Comparison of ENCODE assay signal across 20 cellular contexts in genomic region chr5:104082754-104083153, GRCh38.
"Had no signal": no experiment of that assay in that cellular context is flagged by ENCODE, and none has a peak within 500 bp of the region (broad histone marks: within the 10 kb centered on the region; RNA-seq: fewer than 3 reads in every experiment).

No MANE protein-coding gene starts in this region.

- H3K27me3 ChIP-seq: neural progenitor cell, right atrium auricular region, sigmoid colon, stomach, tibial artery had no signal

- H3K36me3 Mint-ChIP-seq: memory B cell; naive thymus-derived CD4-positive, alpha-beta T cell; neural progenitor cell; stimulated activated effector memory CD8-positive, alpha-beta T cell treated with anti-CD3 and anti-CD28 coated beads, Interleukin-12 subunit alpha, Interleukin-12 subunit beta, amount 100 ng/mL, for 72 hours; type B pancreatic cell had no signal

- ATAC-seq: left ventricle myocardium superior; mucosa of descending colon; naive thymus-derived CD4-positive, alpha-beta T cell; stimulated activated effector memory CD8-positive, alpha-beta T cell treated with anti-CD3 and anti-CD28 coated beads, Interleukin-12 subunit alpha, Interleukin-12 subunit beta, amount 100 ng/mL, for 72 hours had no signal

- H3K4me3 ChIP-seq: coronary artery, lung, mucosa of descending colon, neural progenitor cell, prostate gland, right atrium auricular region, sigmoid colon, stomach, tibial artery had no signal

- H3K4me2 ChIP-seq: neural progenitor cell had no signal

- H3K9me3 Mint-ChIP-seq: neural progenitor cell, type B pancreatic cell had no signal

- H3K9me3 ChIP-seq: mucosa of descending colon, prostate gland, right atrium auricular region, sigmoid colon, stomach, tibial artery had no signal

- H3K79me2 ChIP-seq: parathyroid adenoma had no signal

- H3K4me1 ChIP-seq: neural progenitor cell, parathyroid adenoma, prostate gland, right atrium auricular region, sigmoid colon, stomach, tibial artery had no signal

- H3K4me1 Mint-ChIP-seq: memory B cell; naive thymus-derived CD4-positive, alpha-beta T cell; nephron; neural progenitor cell; stimulated activated effector memory CD8-positive, alpha-beta T cell treated with anti-CD3 and anti-CD28 coated beads, Interleukin-12 subunit alpha, Interleukin-12 subunit beta, amount 100 ng/mL, for 72 hours had no signal

- H3K27ac ChIP-seq: coronary artery, neural progenitor cell, parathyroid adenoma, prostate gland, right atrium auricular region, sigmoid colon, stomach, tibial artery had no signal

- H3K4me3 Mint-ChIP-seq: memory B cell; naive thymus-derived CD4-positive, alpha-beta T cell; nephron; neural progenitor cell; stimulated activated effector memory CD8-positive, alpha-beta T cell treated with anti-CD3 and anti-CD28 coated beads, Interleukin-12 subunit alpha, Interleukin-12 subunit beta, amount 100 ng/mL, for 72 hours; type B pancreatic cell had no signal

- H3K36me3 ChIP-seq: neural progenitor cell, prostate gland, right atrium auricular region, sigmoid colon, stomach, tibial artery had no signal

- H2AFZ ChIP-seq: neural progenitor cell, parathyroid adenoma had no signal

- H3K27me3 Mint-ChIP-seq: memory B cell; naive thymus-derived CD4-positive, alpha-beta T cell; type B pancreatic cell had no signal

- H3K27ac Mint-ChIP-seq: memory B cell; naive thymus-derived CD4-positive, alpha-beta T cell; nephron; neural progenitor cell; stimulated activated effector memory CD8-positive, alpha-beta T cell treated with anti-CD3 and anti-CD28 coated beads, Interleukin-12 subunit alpha, Interleukin-12 subunit beta, amount 100 ng/mL, for 72 hours; type B pancreatic cell had no signal

- H3K9ac ChIP-seq: neural progenitor cell, parathyroid adenoma had no signal

- DNase-seq: head of caudate nucleus; left ventricle myocardium superior; mucosa of descending colon; naive thymus-derived CD4-positive, alpha-beta T cell; sigmoid colon; stimulated activated CD4-positive, alpha-beta T cell treated with anti-CD3 and anti-CD28 coated beads, Interleukin-2, amount 100 ng/mL, for 24 hours; stimulated activated CD4-positive, alpha-beta T cell treated with anti-CD3 and anti-CD28 coated beads, Interleukin-4, amount 100 ng/mL, for 24 hours; stimulated activated naive CD4-positive, alpha-beta T cell treated with Interleukin-2 at 50 U/mL for 16 hours; stomach; tibial artery had no signal
